1 cellular context compared by ENCODE assay signal in the genomic region with DNA sequence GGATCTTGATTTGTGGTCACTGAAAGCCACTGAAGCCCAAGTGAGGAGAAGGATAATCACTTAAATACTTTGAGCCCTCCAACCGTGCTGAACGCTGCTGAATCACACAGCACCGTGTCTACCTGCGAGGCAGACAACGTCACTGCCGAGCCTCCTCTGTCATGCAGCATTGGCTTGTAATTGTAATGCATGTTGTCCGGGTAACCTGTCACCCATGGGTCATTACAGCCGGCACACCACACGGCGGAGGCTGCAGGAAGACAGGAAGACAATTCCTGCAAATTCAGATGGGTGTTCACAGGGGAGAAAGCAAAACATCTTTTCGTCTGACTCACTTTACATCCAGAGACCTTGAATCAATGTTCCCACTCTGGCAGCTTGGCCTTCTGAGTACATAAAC.
A peak's percentile ranks its signal among the peaks of the same experiment; 100 is the strongest.
TF ChIP-seq lines count a peak whose summit lies in the region.

No MANE protein-coding gene starts in this region.

TF ChIP-seq in neural cell, 6 proteins besides CTCF, POLR2A, EP300 and RAD21:
- TF ChIP-seq, protein P1, sequence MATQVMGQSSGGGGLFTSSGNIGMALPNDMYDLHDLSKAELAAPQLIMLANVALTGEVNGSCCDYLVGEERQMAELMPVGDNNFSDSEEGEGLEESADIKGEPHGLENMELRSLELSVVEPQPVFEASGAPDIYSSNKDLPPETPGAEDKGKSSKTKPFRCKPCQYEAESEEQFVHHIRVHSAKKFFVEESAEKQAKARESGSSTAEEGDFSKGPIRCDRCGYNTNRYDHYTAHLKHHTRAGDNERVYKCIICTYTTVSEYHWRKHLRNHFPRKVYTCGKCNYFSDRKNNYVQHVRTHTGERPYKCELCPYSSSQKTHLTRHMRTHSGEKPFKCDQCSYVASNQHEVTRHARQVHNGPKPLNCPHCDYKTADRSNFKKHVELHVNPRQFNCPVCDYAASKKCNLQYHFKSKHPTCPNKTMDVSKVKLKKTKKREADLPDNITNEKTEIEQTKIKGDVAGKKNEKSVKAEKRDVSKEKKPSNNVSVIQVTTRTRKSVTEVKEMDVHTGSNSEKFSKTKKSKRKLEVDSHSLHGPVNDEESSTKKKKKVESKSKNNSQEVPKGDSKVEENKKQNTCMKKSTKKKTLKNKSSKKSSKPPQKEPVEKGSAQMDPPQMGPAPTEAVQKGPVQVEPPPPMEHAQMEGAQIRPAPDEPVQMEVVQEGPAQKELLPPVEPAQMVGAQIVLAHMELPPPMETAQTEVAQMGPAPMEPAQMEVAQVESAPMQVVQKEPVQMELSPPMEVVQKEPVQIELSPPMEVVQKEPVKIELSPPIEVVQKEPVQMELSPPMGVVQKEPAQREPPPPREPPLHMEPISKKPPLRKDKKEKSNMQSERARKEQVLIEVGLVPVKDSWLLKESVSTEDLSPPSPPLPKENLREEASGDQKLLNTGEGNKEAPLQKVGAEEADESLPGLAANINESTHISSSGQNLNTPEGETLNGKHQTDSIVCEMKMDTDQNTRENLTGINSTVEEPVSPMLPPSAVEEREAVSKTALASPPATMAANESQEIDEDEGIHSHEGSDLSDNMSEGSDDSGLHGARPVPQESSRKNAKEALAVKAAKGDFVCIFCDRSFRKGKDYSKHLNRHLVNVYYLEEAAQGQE (IDR thresholded peaks at IDR 0.05; ENCODE audit: borderline replicate concordance): peak; percentile 55
- TF ChIP-seq EZH2 (IDR thresholded peaks at IDR 0.05; ENCODE audit: borderline replicate concordance, insufficient read depth, low read length, poor library complexity, severe bottlenecking): no peak
- no peak for TF ChIP-seq TAF1 (IDR thresholded peaks at IDR 0.05; ENCODE audit: low read depth)
- peak; percentile 22 for TF ChIP-seq SMC3 (conservative IDR thresholded peaks at IDR 0.05; ENCODE audit: poor library complexity)
- peak; percentile 12 for TF ChIP-seq MXI1 (conservative IDR thresholded peaks at IDR 0.05; ENCODE audit: poor library complexity, severe bottlenecking)
- peak; percentile 21 for TF ChIP-seq POLR2AphosphoS5 (IDR thresholded peaks at IDR 0.05)
